Comparison of ENCODE assay signal across 8 cellular contexts in the genomic region with DNA sequence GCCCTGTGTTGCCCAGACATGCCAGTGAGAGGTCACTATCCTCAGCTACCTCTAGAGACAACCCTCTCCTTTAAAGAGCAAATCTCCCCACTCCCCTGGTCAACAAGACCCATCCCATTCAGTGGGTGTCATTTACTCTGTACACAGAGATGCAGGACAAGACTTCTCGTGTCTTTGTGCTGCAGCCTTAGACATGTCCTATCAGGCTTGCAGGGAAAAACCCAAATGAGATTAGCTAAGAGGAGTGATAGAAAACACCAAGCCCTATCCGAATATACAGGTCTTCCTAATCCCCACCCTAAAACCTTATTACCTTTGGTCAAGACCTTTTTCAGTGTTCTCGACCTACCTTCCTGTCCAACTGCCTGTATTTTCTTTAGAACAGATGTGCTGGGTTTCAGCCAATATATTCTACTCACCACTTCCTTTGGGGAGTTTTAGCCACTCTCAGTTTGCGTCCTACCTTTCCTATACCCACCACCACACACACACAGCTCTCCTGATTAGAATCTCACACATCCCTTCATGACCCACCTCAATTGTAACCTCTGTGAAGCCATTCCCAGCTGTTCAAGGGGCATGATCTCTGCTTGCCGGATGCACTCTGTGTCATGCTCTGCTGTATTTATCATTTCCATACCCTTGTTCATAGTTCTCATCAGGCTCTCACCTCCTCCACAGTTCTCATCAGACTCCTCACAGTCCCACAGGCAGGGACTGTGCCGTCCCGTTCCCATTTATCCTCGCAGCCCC. TPM values are rescaled to one million over a fixed set of nuclear protein-coding genes. Genes with fewer than 3 reads are reported as not detected.
A peak's percentile ranks its signal among the peaks of the same experiment; 100 is the strongest.
DNase-seq lines count a peak whose midpoint lies in the region; ATAC-seq, FAIRE-seq and TF ChIP-seq lines count a peak whose summit lies in the region.

No MANE protein-coding gene starts in this region.

- peaks cover 13% of the 10 kb centered on the region for H3K36me3 ChIP-seq in astrocyte (ENCODE audit: insufficient read depth, low read length)
- peaks cover 4 to 25% (median 22%) of the 10 kb centered on the region in 4 donors for H3K36me3 ChIP-seq in stomach

- no peak for TF ChIP-seq POLR2A in erythroblast (IDR thresholded peaks at IDR 0.05; ENCODE audit: low read length)
- no peak for TF ChIP-seq POLR2A in stomach (IDR thresholded peaks at IDR 0.05)

- peak overlapping the region; percentile 15 for H3K4me3 Mint-ChIP-seq in activated naive CD8-positive, alpha-beta T cell
- H3K4me3 Mint-ChIP-seq in activated naive CD8-positive, alpha-beta T cell treated with anti-CD3 and anti-CD28 coated beads for 36 hours, result no peak overlapping the region
- H3K4me3 Mint-ChIP-seq in astrocyte (ENCODE audit: unreplicated experiment), result no peak overlapping the region

- TF ChIP-seq CTCF in astrocyte (IDR thresholded peaks at IDR 0.05; ENCODE audit: insufficient read depth, low read depth, low read length) (no peak), stomach (IDR thresholded peaks at IDR 0.05) (no peak)

- H3K4me2 ChIP-seq in astrocyte (ENCODE audit: low read length), result peak overlapping the region; percentile 76

- FAIRE-seq in astrocyte (lab: Jason Lieb, UNC) (no peak), urothelium cell line (lab: Jason Lieb, UNC) (peak; percentile 13)

- H4K20me1 ChIP-seq in astrocyte (ENCODE audit: insufficient read depth, low read length), result no peaks in the 10 kb centered on the region

- H3K9me3 Mint-ChIP-seq in activated naive CD8-positive, alpha-beta T cell (ENCODE audit: low read depth), result no peaks in the 10 kb centered on the region
- H3K9me3 Mint-ChIP-seq in activated naive CD8-positive, alpha-beta T cell treated with anti-CD3 and anti-CD28 coated beads for 36 hours, result no peaks in the 10 kb centered on the region
- H3K9me3 Mint-ChIP-seq in astrocyte (ENCODE audit: unreplicated experiment), result no peaks in the 10 kb centered on the region

- peak; percentile 56 for ATAC-seq in HG03095 (IDR thresholded peaks at IDR 0.05; ENCODE audit: unreplicated experiment)

- H3K27ac Mint-ChIP-seq in activated naive CD8-positive, alpha-beta T cell, result no peak overlapping the region
- H3K27ac Mint-ChIP-seq in activated naive CD8-positive, alpha-beta T cell treated with anti-CD3 and anti-CD28 coated beads for 36 hours, result no peak overlapping the region
- H3K27ac Mint-ChIP-seq in astrocyte (ENCODE audit: unreplicated experiment), result peak overlapping the region; percentile 99

- H3K4me1 ChIP-seq in astrocyte (ENCODE audit: insufficient read depth, low read length) (peaks cover 64% of the 10 kb centered on the region), stomach (peaks cover 7 to 57% (median 29%) of the 10 kb centered on the region in 4 donors)

- no peak overlapping the region for H3K4me3 ChIP-seq in astrocyte (ENCODE audit: insufficient read depth, low read depth, low read length)
- H3K4me3 ChIP-seq in stomach, result no peak overlapping the region

- peaks cover 46% of the 10 kb centered on the region for H3K4me1 Mint-ChIP-seq in activated naive CD8-positive, alpha-beta T cell (ENCODE audit: low read depth)
- H3K4me1 Mint-ChIP-seq in activated naive CD8-positive, alpha-beta T cell treated with anti-CD3 and anti-CD28 coated beads for 36 hours, result peaks cover 34% of the 10 kb centered on the region
- peaks cover 67% of the 10 kb centered on the region for H3K4me1 Mint-ChIP-seq in astrocyte (ENCODE audit: low read depth, unreplicated experiment)

- H3K27me3 Mint-ChIP-seq in activated naive CD8-positive, alpha-beta T cell, result no peaks in the 10 kb centered on the region
- H3K27me3 Mint-ChIP-seq in activated naive CD8-positive, alpha-beta T cell treated with anti-CD3 and anti-CD28 coated beads for 36 hours, result no peaks in the 10 kb centered on the region
- no peaks in the 10 kb centered on the region for H3K27me3 Mint-ChIP-seq in astrocyte (ENCODE audit: low read depth, unreplicated experiment)

- peaks cover 82% of the 10 kb centered on the region for H3K79me2 ChIP-seq in astrocyte (ENCODE audit: insufficient read depth, low read length)

- DNase-seq in activated naive CD8-positive, alpha-beta T cell treated with anti-CD3 and anti-CD28 coated beads for 36 hours, result no peak
- no peak for DNase-seq in astrocyte (ENCODE audit: low read depth)
- DNase-seq in urothelium cell line (ENCODE audit: low spot score), result no peak
- DNase-seq in NCI-H446 (lab: John Stamatoyannopoulos, UW), result no peak
- no peak for DNase-seq in erythroblast (lab: John Stamatoyannopoulos, UW)
- no peak for DNase-seq in stomach

- WGBS in stomach, 5 donors, result 70 to 89% (median 77%) methylated on average over 8 of the region's 8 CpGs

- H3K9me3 ChIP-seq in astrocyte (ENCODE audit: insufficient read depth, low read depth, low read length) (no peaks in the 10 kb centered on the region), stomach (no peaks in the 10 kb centered on the region)

- H3K36me3 Mint-ChIP-seq in activated naive CD8-positive, alpha-beta T cell, result peaks cover 8% of the 10 kb centered on the region
- H3K36me3 Mint-ChIP-seq in activated naive CD8-positive, alpha-beta T cell treated with anti-CD3 and anti-CD28 coated beads for 36 hours, result peaks cover 5% of the 10 kb centered on the region
- H3K36me3 Mint-ChIP-seq in astrocyte (ENCODE audit: low read depth, unreplicated experiment), result peaks cover 22% of the 10 kb centered on the region

- no peak overlapping the region for H2AFZ ChIP-seq in astrocyte (ENCODE audit: low read depth, low read length)

- H3K27ac ChIP-seq in astrocyte (ENCODE audit: low read depth, low read length) (peak overlapping the region; percentile 88), stomach (peak overlapping the region in 2 of 5 donors; percentile 47 to 49)

- intact Hi-C loops in stomach (cut with DNase I; ENCODE audit: low total_unique reads), result no loop called here

- H3K27me3 ChIP-seq in astrocyte (ENCODE audit: insufficient read depth, low read length) (no peaks in the 10 kb centered on the region), stomach (no peaks in the 10 kb centered on the region)

- peak overlapping the region; percentile 72 for H3K9ac ChIP-seq in astrocyte (ENCODE audit: low read length)

- TF ChIP-seq EP300 in stomach (IDR thresholded peaks at IDR 0.05), result no peak

RNA-seq across cellular contexts. Expression of a gene that starts 39.7 kb away (rescaled TPM):
- 1 to 10 TPM; 1.6 to 2.0 TPM for total RNA-seq in activated naive CD8-positive, alpha-beta T cell treated with anti-CD3 and anti-CD28 coated beads for 36 hours
- 88.7 and 93.4 TPM in 2 replicates for total RNA-seq in astrocyte
- total RNA-seq in stomach, result 10 to 100 TPM in 2 of 5 donors, 1 to 10 TPM in 3; 1.4 to 14.1 (median 6.4) TPM
- polyA plus RNA-seq in stomach, result 1 to 10 TPM; 2.1 to 2.7 (median 2.1) TPM
